ENCODE assay signal across 8 cellular contexts in genomic region chr2:36357506-36358316, GRCh38. TPM values are rescaled to one million over a fixed set of nuclear protein-coding genes. Genes with fewer than 3 reads are reported as not detected.
DNase-seq lines count a peak whose midpoint lies in the region; ATAC-seq and TF ChIP-seq lines count a peak whose summit lies in the region.

No MANE protein-coding gene starts in this region.

- H3K36me3 Mint-ChIP-seq in natural killer cell treated with Interleukin-12 subunit alpha and Interleukin-12 subunit beta and Interleukin-15 and Interleukin-18, amount 100 ng/mL, for 72 hours = no peaks in the 10 kb centered on the region

- WGBS in HUES64 = under 1% methylated on average over 23 of the region's 24 CpGs

- ATAC-seq in GM19463 (IDR thresholded peaks at IDR 0.05; ENCODE audit: unreplicated experiment) = peak; percentile 27
- ATAC-seq in natural killer cell treated with Interleukin-12 subunit alpha and Interleukin-12 subunit beta and Interleukin-15 and Interleukin-18, amount 100 ng/mL, for 72 hours = no peak

- H3K9ac ChIP-seq in HUES64 (ENCODE audit: low read depth, low read length) = peak overlapping the region; percentile 74

- H3K9me3 ChIP-seq in HUES64 (ENCODE audit: insufficient read depth, low read depth, low read length) (no peaks in the 10 kb centered on the region), uterus (no peaks in the 10 kb centered on the region)

- peaks cover 29% of the 10 kb centered on the region in 2 donors for H3K4me1 Mint-ChIP-seq in natural killer cell treated with Interleukin-12 subunit alpha and Interleukin-12 subunit beta and Interleukin-15 and Interleukin-18, amount 100 ng/mL, for 72 hours (ENCODE audit: low read depth in 2 of 2)

- H3K4me1 ChIP-seq in HUES64 (ENCODE audit: insufficient read depth, low read length) (peaks cover 57% of the 10 kb centered on the region), uterus (peaks cover 0 to 10% of the 10 kb centered on the region in 2 donors)

- H3K36me3 ChIP-seq in HUES64 (ENCODE audit: insufficient read depth, low read length) = no peaks in the 10 kb centered on the region
- no peaks in the 10 kb centered on the region for H3K36me3 ChIP-seq in uterus

- intact Hi-C loops in uterus (cut with DNase I; ENCODE audit: low total_unique reads) = loop anchor here (10.0 kb wide), 2 partner anchors 87 to 1807 kb away; no protein-coding TSS in a partner anchor

- in situ Hi-C loops in Caki2 (cut with HindIII; ENCODE audit: low pct_unique_long_range_greater_than_20kb, low sequenced_read_pairs) = no loop called here

- H3K27me3 Mint-ChIP-seq in natural killer cell treated with Interleukin-12 subunit alpha and Interleukin-12 subunit beta and Interleukin-15 and Interleukin-18, amount 100 ng/mL, for 72 hours = peaks cover 8 to 16% of the 10 kb centered on the region in 2 donors

- peak; percentile 39 to 68 (median 56) for TF ChIP-seq CTCF in uterus (IDR thresholded peaks at IDR 0.05)

- H3K4me3 ChIP-seq in HUES64 (ENCODE audit: low read length) (peak overlapping the region; percentile 67), uterus (peak overlapping the region; percentile 62 to 87)

- no peaks in the 10 kb centered on the region for H3K9me3 Mint-ChIP-seq in natural killer cell treated with Interleukin-12 subunit alpha and Interleukin-12 subunit beta and Interleukin-15 and Interleukin-18, amount 100 ng/mL, for 72 hours

- peak overlapping the region; percentile 98 for H3K4me3 Mint-ChIP-seq in natural killer cell treated with Interleukin-12 subunit alpha and Interleukin-12 subunit beta and Interleukin-15 and Interleukin-18, amount 100 ng/mL, for 72 hours

- H3K27me3 ChIP-seq in HUES64 (ENCODE audit: insufficient read depth, low read length) = peaks cover 16% of the 10 kb centered on the region
- no peaks in the 10 kb centered on the region for H3K27me3 ChIP-seq in uterus

- H3K27ac ChIP-seq in HUES64 (ENCODE audit: low read depth, low read length) (no peak overlapping the region; the same call in 1 of the 2 replicates), uterus (peak overlapping the region; percentile 93 to 96)

- peak overlapping the region; percentile 43 to 78 for H3K27ac Mint-ChIP-seq in natural killer cell treated with Interleukin-12 subunit alpha and Interleukin-12 subunit beta and Interleukin-15 and Interleukin-18, amount 100 ng/mL, for 72 hours

- DNase-seq in Caki2 (ENCODE audit: low read depth) (peak; percentile 82), fibroblast of peridontal ligament (ENCODE audit: extremely low read depth) (peak; percentile 86), uterus (peak; percentile 48 to 49), cortex of kidney (lab: John Stamatoyannopoulos, UW) (no peak)
- peak; percentile 29 for DNase-seq in activated T-cell treated with anti-CD3 and anti-CD28 coated beads, Interleukin-2, amount 50 U/mL, for 1 hour
- DNase-seq in natural killer cell treated with Interleukin-12 subunit alpha and Interleukin-12 subunit beta and Interleukin-15 and Interleukin-18, amount 100 ng/mL, for 72 hours (ENCODE audit: low spot score) = no peak

- TF ChIP-seq POLR2A in uterus (IDR thresholded peaks at IDR 0.05) = peak in 1 of 2 donors; percentile 30

RNA-seq across cellular contexts. Expression of gene CRIM1, which starts 2.1 kb away (rescaled TPM):
- 72.8 and 86.8 TPM in 2 replicates for total RNA-seq in Caki2 (2014; rRNA removed; shearing (Covaris generic); ENCODE audit: low replicate concordance)
- 8.4 TPM for polyA plus RNA-seq in HUES64 (2013, experiment 1 of 2)
- polyA plus RNA-seq in HUES64 (2013, experiment 2 of 2) = 7.5 TPM
- total RNA-seq in natural killer cell treated with Interleukin-12 subunit alpha and Interleukin-12 subunit beta and Interleukin-15 and Interleukin-18, amount 100 ng/mL, for 72 hours = 10 to 100 TPM in 1 of 2 donors, 1 to 10 TPM in 1; 6.6 to 13.6 TPM
- total RNA-seq in uterus = 100 to 1,000 TPM in 1 of 4 donors, 10 to 100 TPM in 3; 51.2 to 168 (median 66.6) TPM

Comparison
In these comparisons a context has a peak if more than half of its experiments do, and no peak if none do; other contexts are left out.
1. DNase-seq: peak in Caki2 (single experiment), activated T-cell treated with anti-CD3 and anti-CD28 coated beads, Interleukin-2, amount 50 U/mL, for 1 hour (single experiment), fibroblast of peridontal ligament (single experiment) and uterus (2 of 2); none in natural killer cell treated with Interleukin-12 subunit alpha and Interleukin-12 subunit beta and Interleukin-15 and Interleukin-18, amount 100 ng/mL, for 72 hours (single experiment) and cortex of kidney (single experiment).